Comparison of ENCODE assay signal across 11 cellular contexts in the genomic region with DNA sequence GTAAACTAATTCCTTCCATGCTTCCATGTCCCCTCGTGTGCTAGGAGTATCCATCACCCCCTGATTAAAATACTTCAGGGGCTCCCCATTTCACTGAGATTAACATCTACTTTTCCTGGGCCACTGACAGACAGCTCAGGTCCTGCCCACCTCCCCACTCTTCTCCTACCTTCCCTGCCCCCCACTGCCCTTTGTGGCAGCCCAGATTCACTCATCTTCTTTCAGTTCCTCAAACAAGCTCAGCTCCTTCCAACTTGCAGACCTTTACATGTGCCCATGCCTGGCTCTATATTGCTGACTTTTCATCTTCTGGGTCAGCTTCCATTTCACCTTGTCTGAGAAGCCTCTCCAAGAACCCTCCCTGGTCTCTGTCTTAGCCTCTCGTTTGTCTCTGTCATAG. TPM values are rescaled to one million over a fixed set of nuclear protein-coding genes. Genes with fewer than 3 reads are reported as not detected.
DNase-seq lines count a peak whose midpoint lies in the region; ATAC-seq and TF ChIP-seq lines count a peak whose summit lies in the region.
"Had no signal": no experiment of that assay in that cellular context is flagged by ENCODE, and none has a peak within 500 bp of the region (broad histone marks: within the 10 kb centered on the region; RNA-seq: fewer than 3 reads in every experiment).

No MANE protein-coding gene starts in this region.

- H3K79me2 ChIP-seq in osteoblast (ENCODE audit: insufficient read depth, low read length), result no peaks in the 10 kb centered on the region

- H4K20me1 ChIP-seq in osteoblast (ENCODE audit: insufficient read depth, low read length), result no peaks in the 10 kb centered on the region

- no peak overlapping the region for H3K4me3 ChIP-seq in choroid plexus epithelial cell (ENCODE audit: low read depth, low read length)
- no peak overlapping the region for H3K4me3 ChIP-seq in osteoblast (ENCODE audit: insufficient read depth, low read length)
- H3K4me3 ChIP-seq: psoas muscle had no signal

- no peak overlapping the region for H3K4me2 ChIP-seq in osteoblast (ENCODE audit: insufficient read depth, low read length)

- peak; percentile 99 for ATAC-seq in GM18868 (IDR thresholded peaks at IDR 0.05; ENCODE audit: unreplicated experiment)
- ATAC-seq in GM21786 (IDR thresholded peaks at IDR 0.05; ENCODE audit: unreplicated experiment), result peak; percentile 95
- ATAC-seq in HG03378 (IDR thresholded peaks at IDR 0.05; ENCODE audit: unreplicated experiment), result peak; percentile 96
- ATAC-seq: psoas muscle had no signal

- TF ChIP-seq CTCF in choroid plexus epithelial cell (conservative IDR thresholded peaks at IDR 0.05; ENCODE audit: low read depth, low read length) (no peak), osteoblast (IDR thresholded peaks at IDR 0.05; ENCODE audit: extremely low read depth, low read depth, low read length) (no peak)

- no peak overlapping the region for H2AFZ ChIP-seq in osteoblast (ENCODE audit: low read length)

- no peaks in the 10 kb centered on the region for H3K36me3 ChIP-seq in osteoblast (ENCODE audit: insufficient read depth, low read length)

- peaks cover 9% of the 10 kb centered on the region for H3K4me1 ChIP-seq in osteoblast (ENCODE audit: insufficient read depth, low read length)
- H3K4me1 ChIP-seq: psoas muscle had no signal

- peak; percentile 7 for DNase-seq in choroid plexus epithelial cell (ENCODE audit: low read depth)
- DNase-seq in RKO (ENCODE audit: low spot score), result no peak
- DNase-seq in T-helper 9 cell, result no peak
- no peak for DNase-seq in cortex of kidney (lab: John Stamatoyannopoulos, UW)
- DNase-seq in osteoblast (ENCODE audit: insufficient read length, low spot score, missing footprints), result no peak
- DNase-seq: kidney, psoas muscle had no signal

- peaks cover 24% of the 10 kb centered on the region for H3K27me3 ChIP-seq in osteoblast (ENCODE audit: insufficient read depth, low read length)

- H3K27ac ChIP-seq in osteoblast (ENCODE audit: low read depth, low read length), result no peak overlapping the region
- H3K27ac ChIP-seq: HL-60, psoas muscle had no signal

- no peaks in the 10 kb centered on the region for H3K9me3 ChIP-seq in osteoblast (ENCODE audit: low read depth, low read length)

RNA-seq across cellular contexts. Expression of gene RUFY4, which starts 12.0 kb away (rescaled TPM):
- not detected in 2 replicates for total RNA-seq in osteoblast
- total RNA-seq: psoas muscle had no signal

RNA-seq across cellular contexts. Expression of gene CXCR2, which starts 44.8 kb away (rescaled TPM):
- total RNA-seq in osteoblast, result not detected in 2 replicates
